Comparison of ENCODE assay signal across 22 cellular contexts in the genomic region with DNA sequence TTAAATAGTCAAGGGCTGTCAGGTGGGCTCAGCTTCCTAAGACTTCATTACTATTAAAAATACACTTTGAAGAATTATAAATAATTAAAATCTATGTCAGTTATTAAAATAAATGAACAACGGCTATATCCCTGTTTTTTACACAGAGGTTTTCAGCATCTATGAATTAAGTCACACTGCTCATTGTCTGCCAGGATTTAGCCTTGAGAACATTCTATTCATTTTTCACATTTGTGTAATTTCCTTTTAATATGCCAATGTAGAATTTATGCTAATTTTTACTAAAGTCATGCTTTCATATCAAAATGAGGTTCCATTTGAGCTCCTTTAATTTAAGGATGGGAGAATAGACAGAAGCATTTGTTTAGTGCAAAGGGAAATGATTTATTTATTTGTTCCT.
"Had no signal": no experiment of that assay in that cellular context is flagged by ENCODE, and none has a peak within 500 bp of the region (broad histone marks: within the 10 kb centered on the region; RNA-seq: fewer than 3 reads in every experiment).

No MANE protein-coding gene starts in this region.

- H3K4me3 ChIP-seq: ascending aorta, MG63 had no signal

- FAIRE-seq: TTC549 had no signal

- H3K27ac ChIP-seq: ascending aorta had no signal

- H3K9me3 ChIP-seq: ascending aorta, MG63 had no signal

- DNase-seq: activated CD4-positive, alpha-beta T cell treated with anti-CD3 and anti-CD28 coated beads, Interleukin-2, amount 10 ng/mL, durations not matched to agents 7 days and 5 days; activated CD4-positive, alpha-beta T cell treated with anti-CD3 and anti-CD28 coated beads, Interleukin-2, amount 50 U/mL, for 48 hours; activated CD8-positive, alpha-beta T cell treated with anti-CD3 and anti-CD28 coated beads, Interleukin-2, amount 10 ng/mL, durations not matched to agents 7 days and 5 days; activated gamma-delta T cell; activated naive CD4-positive, alpha-beta T cell treated with Interleukin-2 at 50 U/mL for 16 hours; activated naive CD8-positive, alpha-beta T cell treated with anti-CD3 and anti-CD28 coated beads, Interleukin-2, amount 10 ng/mL, durations not matched to agents 7 days and 5 days; activated T-cell treated with anti-CD3 and anti-CD28 coated beads, Interleukin-2, amount 50 U/mL, for 24 hours; amygdala; Kasumi-1; KG1; MG63; NCI-H1048; NCI-H1105 treated with DMSO at 0.1 percent for 48 hours; NCI-H1436; NCI-H1694; NCI-H1930; NCI-H345; NCI-H524 treated with DMSO at 0.1 percent for 48 hours; OCI-M1; Right ventricle myocardium superior had no signal

- H3K36me3 ChIP-seq: ascending aorta, MG63 had no signal

- H3K4me1 ChIP-seq: ascending aorta had no signal

- H3K27me3 ChIP-seq: ascending aorta, MG63 had no signal

- ATAC-seq: activated CD8-positive, alpha-beta T cell treated with anti-CD3 and anti-CD28 coated beads, Interleukin-2, amount 10 ng/mL, durations not matched to agents 7 days and 5 days had no signal
